In genomic region chr7:133436014-133436428, GRCh38 we compare ENCODE assay signal across 12 cellular contexts.
DNase-seq lines count a peak whose midpoint lies in the region; ATAC-seq lines count a peak whose summit lies in the region.
"Had no signal": no experiment of that assay in that cellular context is flagged by ENCODE, and none has a peak within 500 bp of the region (broad histone marks: within the 10 kb centered on the region; RNA-seq: fewer than 3 reads in every experiment).

No MANE protein-coding gene starts in this region.

- peak overlapping the region; percentile 70 for H3K9ac ChIP-seq in GM23248
- H3K9ac ChIP-seq in SK-N-MC (ENCODE audit: insufficient read length): peak overlapping the region; percentile 54

- 0 out of 2 replicates have a peak, but pooled peaks cover 6% of the 10 kb centered on the region for H3K79me2 ChIP-seq in GM23248 (ENCODE audit: insufficient read depth)

- H4K20me1 ChIP-seq in GM23248 (ENCODE audit: insufficient read depth): no peaks in the 10 kb centered on the region

- H3K36me3 ChIP-seq in GM23248 (ENCODE audit: low read depth): no peaks in the 10 kb centered on the region
- H3K36me3 ChIP-seq in SK-N-MC (ENCODE audit: insufficient read depth, low read length): no peaks in the 10 kb centered on the region

- H3K4me3 ChIP-seq in GM23248: peak overlapping the region; percentile 34; the same call in 1 of the 2 replicates
- no peak overlapping the region for H3K4me3 ChIP-seq in SK-N-MC

- H3F3A ChIP-seq in GM23248 (ENCODE audit: insufficient read depth): peaks cover 20% of the 10 kb centered on the region

- intact Hi-C loops in sciatic nerve (cut with DNase I): no loop called here

- H3K27me3 ChIP-seq in GM23248 (replicated peaks; ENCODE audit: insufficient read depth): no peaks in the 10 kb centered on the region

- in situ Hi-C loops in GM23248 (cut with MboI): no loop called here

- WGBS in GM23248 (ENCODE audit: low coverage in 1 of 2, low lambda C conversion rate in 2 of 2, missing lambda C conversion rate in 2 of 2), 2 experiments: 9 to 15% methylated on average over 3 of the region's 3 CpGs

- H2AFZ ChIP-seq in GM23248: peak overlapping the region; percentile 48

- H3K9me3 ChIP-seq in GM23248 (ENCODE audit: low read depth) (no peaks in the 10 kb centered on the region), SK-N-MC (ENCODE audit: low read depth, low read length) (no peaks in the 10 kb centered on the region)

- H3K4me2 ChIP-seq in GM23248 (ENCODE audit: unreplicated experiment): peak overlapping the region; percentile 65

- peaks cover 33% of the 10 kb centered on the region for H3K4me1 ChIP-seq in GM23248 (ENCODE audit: insufficient read depth)

- ATAC-seq in sciatic nerve: peak; percentile 87
- ATAC-seq in GM21576 (IDR thresholded peaks at IDR 0.05; ENCODE audit: unreplicated experiment): no peak
- ATAC-seq in GM21447 (IDR thresholded peaks at IDR 0.05; ENCODE audit: unreplicated experiment): no peak

- H3K27ac ChIP-seq in GM23248 (peak overlapping the region; percentile 79), SK-N-MC (0 out of 2 replicates have a peak overlapping the region, but pooled peaks have one; percentile 15)

- DNase-seq in GM23248 (peak; percentile 74), SK-N-MC (ENCODE audit: low read depth, low spot score) (no peak), fibroblast of peridontal ligament (ENCODE audit: extremely low read depth) (peak; percentile 95), sciatic nerve (ENCODE audit: low spot score) (no peak), T-helper 9 cell (no peak), germinal center (ENCODE audit: low spot score) (no peak)
- DNase-seq: DMS79; NCI-H510A treated with DMSO at 0.1 percent for 48 hours; stimulated activated CD4-positive, alpha-beta T cell treated with anti-CD3 and anti-CD28 coated beads, Interleukin-15, amount 100 ng/mL, for 24 hours; stimulated activated naive CD4-positive, alpha-beta T cell treated with Interleukin-2 at 50 U/mL for 16 hours had no signal

- 0 out of 2 replicates have a peak, but pooled peaks cover 5% of the 10 kb centered on the region for H3K9me2 ChIP-seq in GM23248 (ENCODE audit: insufficient read depth)

Comparison
In these comparisons a context has a peak if more than half of its experiments do, and no peak if none do; other contexts are left out.
1. DNase-seq: peak in GM23248 (single experiment) and fibroblast of peridontal ligament (single experiment); none in SK-N-MC (single experiment), sciatic nerve (single experiment), T-helper 9 cell (single experiment) and germinal center (single experiment).